ENCODE assay signal across 13 cellular contexts in genomic region chr10:59036311-59037017, GRCh38.
DNase-seq lines count a peak whose midpoint lies in the region; ATAC-seq and TF ChIP-seq lines count a peak whose summit lies in the region.
"Had no signal": no experiment of that assay in that cellular context is flagged by ENCODE, and none has a peak within 500 bp of the region (broad histone marks: within the 10 kb centered on the region; RNA-seq: fewer than 3 reads in every experiment).

No MANE protein-coding gene starts in this region.

- TF ChIP-seq POLR2A in GM18505 (IDR thresholded peaks at IDR 0.05; ENCODE audit: borderline replicate concordance, extremely low read depth, insufficient read depth, insufficient read length): no peak

- ATAC-seq in GM18505 (IDR thresholded peaks at IDR 0.05; ENCODE audit: unreplicated experiment): peak; percentile 92
- ATAC-seq in GM19468 (IDR thresholded peaks at IDR 0.05; ENCODE audit: extremely low read depth, unreplicated experiment): peak; percentile 95
- ATAC-seq in HG02973 (IDR thresholded peaks at IDR 0.05; ENCODE audit: unreplicated experiment): peak; percentile 99
- ATAC-seq in stimulated activated naive CD8-positive, alpha-beta T cell treated with anti-CD3 and anti-CD28 coated beads, Interleukin-15, amount 100 ng/mL, for 72 hours: no peak
- ATAC-seq: effector memory CD8-positive, alpha-beta T cell had no signal

- no peaks in the 10 kb centered on the region for H3K4me1 Mint-ChIP-seq in stimulated activated naive CD8-positive, alpha-beta T cell treated with anti-CD3 and anti-CD28 coated beads, Interleukin-15, amount 100 ng/mL, for 72 hours
- H3K4me1 Mint-ChIP-seq: activated naive CD4-positive, alpha-beta T cell treated with anti-CD3 and anti-CD28 coated beads, Interleukin-2, amount 50 U/mL, for 24 hours had no signal

- DNase-seq in NAMALWA (ENCODE audit: low spot score) (no peak), caudate nucleus (lab: John Stamatoyannopoulos, UW) (no peak), hepatic stellate cell (ENCODE audit: low spot score) (no peak)
- no peak for DNase-seq in stimulated activated naive CD8-positive, alpha-beta T cell treated with anti-CD3 and anti-CD28 coated beads, Interleukin-15, amount 100 ng/mL, for 72 hours
- DNase-seq: effector memory CD8-positive, alpha-beta T cell; NCI-H2107; Peyer's patch; stimulated activated CD4-positive, alpha-beta T cell treated with anti-CD3 and anti-CD28 coated beads, Interleukin-4, amount 100 ng/mL, for 24 hours had no signal

- H3K9me3 Mint-ChIP-seq in stimulated activated naive CD8-positive, alpha-beta T cell treated with anti-CD3 and anti-CD28 coated beads, Interleukin-15, amount 100 ng/mL, for 72 hours: peaks cover 15 to 18% of the 10 kb centered on the region in 2 donors

- H3K27ac ChIP-seq in angular gyrus (ENCODE audit: low read depth, low read length): peak overlapping the region; percentile 35
- no peak overlapping the region for H3K27ac ChIP-seq in caudate nucleus (ENCODE audit: low read depth, low read length)
- H3K27ac ChIP-seq: Peyer's patch had no signal

- no peak overlapping the region for H3K27ac Mint-ChIP-seq in stimulated activated naive CD8-positive, alpha-beta T cell treated with anti-CD3 and anti-CD28 coated beads, Interleukin-15, amount 100 ng/mL, for 72 hours
- H3K27ac Mint-ChIP-seq: activated naive CD4-positive, alpha-beta T cell treated with anti-CD3 and anti-CD28 coated beads, Interleukin-2, amount 50 U/mL, for 24 hours; effector memory CD8-positive, alpha-beta T cell had no signal

- no peak overlapping the region for H3K4me3 Mint-ChIP-seq in stimulated activated naive CD8-positive, alpha-beta T cell treated with anti-CD3 and anti-CD28 coated beads, Interleukin-15, amount 100 ng/mL, for 72 hours
- H3K4me3 Mint-ChIP-seq: activated naive CD4-positive, alpha-beta T cell treated with anti-CD3 and anti-CD28 coated beads, Interleukin-2, amount 50 U/mL, for 24 hours; effector memory CD8-positive, alpha-beta T cell had no signal

- no peaks in the 10 kb centered on the region for H3K27me3 Mint-ChIP-seq in stimulated activated naive CD8-positive, alpha-beta T cell treated with anti-CD3 and anti-CD28 coated beads, Interleukin-15, amount 100 ng/mL, for 72 hours
- H3K27me3 Mint-ChIP-seq: activated naive CD4-positive, alpha-beta T cell treated with anti-CD3 and anti-CD28 coated beads, Interleukin-2, amount 50 U/mL, for 24 hours; effector memory CD8-positive, alpha-beta T cell had no signal
